ENCODE assay signal across 1 cellular context in the genomic region with DNA sequence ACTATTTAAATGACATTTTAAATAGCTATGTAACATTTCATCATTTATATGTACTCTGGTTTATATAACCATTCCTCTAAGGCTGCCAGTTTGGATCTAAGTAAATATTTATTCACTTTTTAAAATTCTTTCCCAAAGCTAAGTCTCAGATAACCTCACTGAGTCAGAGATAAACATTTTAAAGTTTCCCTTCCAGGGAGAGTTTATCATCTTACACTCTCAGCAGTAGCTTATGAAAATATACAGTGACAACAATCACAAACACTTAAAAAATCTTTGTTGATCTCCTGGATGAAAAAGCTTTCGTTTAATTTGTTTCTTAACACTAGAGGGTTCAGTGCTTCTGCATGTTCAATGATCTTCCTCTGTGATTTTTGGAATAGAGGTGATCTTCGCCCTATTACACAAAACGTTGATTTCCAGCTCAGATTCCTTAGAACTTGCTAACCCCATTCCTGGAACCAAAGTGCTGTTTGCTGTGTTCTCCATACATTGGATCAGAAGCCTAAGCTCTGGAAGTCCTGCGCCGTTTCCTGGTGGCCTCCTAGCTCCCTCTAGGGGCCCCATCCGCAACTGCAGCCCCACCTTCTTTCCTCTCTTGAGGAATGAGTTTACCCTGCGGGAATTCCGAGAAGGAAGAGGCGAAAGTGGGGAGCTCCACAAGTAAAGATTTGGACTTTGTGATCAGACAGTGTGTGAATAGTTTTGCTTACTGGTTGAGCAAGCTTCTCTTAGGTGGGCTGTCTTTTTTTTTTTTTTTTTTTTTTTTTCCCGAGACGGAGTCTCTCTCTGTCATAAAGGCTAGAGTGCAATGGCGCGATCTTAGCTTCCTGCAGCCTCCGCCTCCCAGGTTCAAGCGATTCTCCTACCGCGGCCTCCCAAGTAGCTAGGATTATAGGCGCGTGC.
TF ChIP-seq lines count a peak whose summit lies in the region.

No MANE protein-coding gene starts in this region.

TF ChIP-seq in HepG2, 621 proteins besides CTCF, POLR2A, EP300 and RAD21 (continued from another document and continues in another):
- TF ChIP-seq ZBED4 (CRISPR knock-in tag; IDR thresholded peaks at IDR 0.05; ENCODE audit: borderline replicate concordance) (0 out of 2 replicates have a peak, but pooled peaks have one; percentile 24), ARID3A (IDR thresholded peaks at IDR 0.05; ENCODE audit: low read depth, low read length) (0 out of 2 replicates have a peak, but pooled peaks have one; percentile 13), SAP130 (CRISPR knock-in tag; IDR thresholded peaks at IDR 0.05; ENCODE audit: low read depth) (0 out of 2 replicates have a peak, but pooled peaks have one; percentile 26), ATAD3A (CRISPR knock-in tag; IDR thresholded peaks at IDR 0.05) (no peak), ZNF331 (CRISPR knock-in tag; IDR thresholded peaks at IDR 0.05) (0 out of 2 replicates have a peak, but pooled peaks have one; percentile 22), PRDM10 (CRISPR knock-in tag; IDR thresholded peaks at IDR 0.05; ENCODE audit: low read depth) (no peak), CEBPZ (IDR thresholded peaks at IDR 0.05; ENCODE audit: low read length) (no peak), ZBTB49 (CRISPR knock-in tag; IDR thresholded peaks at IDR 0.05; ENCODE audit: borderline replicate concordance) (no peak), ZFP82 (CRISPR knock-in tag; IDR thresholded peaks at IDR 0.05; ENCODE audit: borderline replicate concordance) (no peak), ZNF614 (CRISPR knock-in tag; IDR thresholded peaks at IDR 0.05; ENCODE audit: borderline replicate concordance) (0 out of 2 replicates have a peak, but pooled peaks have one; percentile 55), ZNF558 (CRISPR knock-in tag; IDR thresholded peaks at IDR 0.05; ENCODE audit: borderline replicate concordance) (no peak)
- TF ChIP-seq, protein P1, sequence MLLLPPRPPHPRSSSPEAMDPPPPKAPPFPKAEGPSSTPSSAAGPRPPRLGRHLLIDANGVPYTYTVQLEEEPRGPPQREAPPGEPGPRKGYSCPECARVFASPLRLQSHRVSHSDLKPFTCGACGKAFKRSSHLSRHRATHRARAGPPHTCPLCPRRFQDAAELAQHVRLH (CRISPR knock-in tag; IDR thresholded peaks at IDR 0.05; ENCODE audit: borderline replicate concordance, low read depth), result no peak
- TF ChIP-seq, protein P2, sequence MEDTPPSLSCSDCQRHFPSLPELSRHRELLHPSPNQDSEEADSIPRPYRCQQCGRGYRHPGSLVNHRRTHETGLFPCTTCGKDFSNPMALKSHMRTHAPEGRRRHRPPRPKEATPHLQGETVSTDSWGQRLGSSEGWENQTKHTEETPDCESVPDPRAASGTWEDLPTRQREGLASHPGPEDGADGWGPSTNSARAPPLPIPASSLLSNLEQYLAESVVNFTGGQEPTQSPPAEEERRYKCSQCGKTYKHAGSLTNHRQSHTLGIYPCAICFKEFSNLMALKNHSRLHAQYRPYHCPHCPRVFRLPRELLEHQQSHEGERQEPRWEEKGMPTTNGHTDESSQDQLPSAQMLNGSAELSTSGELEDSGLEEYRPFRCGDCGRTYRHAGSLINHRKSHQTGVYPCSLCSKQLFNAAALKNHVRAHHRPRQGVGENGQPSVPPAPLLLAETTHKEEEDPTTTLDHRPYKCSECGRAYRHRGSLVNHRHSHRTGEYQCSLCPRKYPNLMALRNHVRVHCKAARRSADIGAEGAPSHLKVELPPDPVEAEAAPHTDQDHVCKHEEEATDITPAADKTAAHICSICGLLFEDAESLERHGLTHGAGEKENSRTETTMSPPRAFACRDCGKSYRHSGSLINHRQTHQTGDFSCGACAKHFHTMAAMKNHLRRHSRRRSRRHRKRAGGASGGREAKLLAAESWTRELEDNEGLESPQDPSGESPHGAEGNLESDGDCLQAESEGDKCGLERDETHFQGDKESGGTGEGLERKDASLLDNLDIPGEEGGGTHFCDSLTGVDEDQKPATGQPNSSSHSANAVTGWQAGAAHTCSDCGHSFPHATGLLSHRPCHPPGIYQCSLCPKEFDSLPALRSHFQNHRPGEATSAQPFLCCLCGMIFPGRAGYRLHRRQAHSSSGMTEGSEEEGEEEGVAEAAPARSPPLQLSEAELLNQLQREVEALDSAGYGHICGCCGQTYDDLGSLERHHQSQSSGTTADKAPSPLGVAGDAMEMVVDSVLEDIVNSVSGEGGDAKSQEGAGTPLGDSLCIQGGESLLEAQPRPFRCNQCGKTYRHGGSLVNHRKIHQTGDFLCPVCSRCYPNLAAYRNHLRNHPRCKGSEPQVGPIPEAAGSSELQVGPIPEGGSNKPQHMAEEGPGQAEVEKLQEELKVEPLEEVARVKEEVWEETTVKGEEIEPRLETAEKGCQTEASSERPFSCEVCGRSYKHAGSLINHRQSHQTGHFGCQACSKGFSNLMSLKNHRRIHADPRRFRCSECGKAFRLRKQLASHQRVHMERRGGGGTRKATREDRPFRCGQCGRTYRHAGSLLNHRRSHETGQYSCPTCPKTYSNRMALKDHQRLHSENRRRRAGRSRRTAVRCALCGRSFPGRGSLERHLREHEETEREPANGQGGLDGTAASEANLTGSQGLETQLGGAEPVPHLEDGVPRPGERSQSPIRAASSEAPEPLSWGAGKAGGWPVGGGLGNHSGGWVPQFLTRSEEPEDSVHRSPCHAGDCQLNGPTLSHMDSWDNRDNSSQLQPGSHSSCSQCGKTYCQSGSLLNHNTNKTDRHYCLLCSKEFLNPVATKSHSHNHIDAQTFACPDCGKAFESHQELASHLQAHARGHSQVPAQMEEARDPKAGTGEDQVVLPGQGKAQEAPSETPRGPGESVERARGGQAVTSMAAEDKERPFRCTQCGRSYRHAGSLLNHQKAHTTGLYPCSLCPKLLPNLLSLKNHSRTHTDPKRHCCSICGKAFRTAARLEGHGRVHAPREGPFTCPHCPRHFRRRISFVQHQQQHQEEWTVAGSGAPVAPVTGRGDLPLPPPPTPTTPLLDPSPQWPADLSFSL (CRISPR knock-in tag; IDR thresholded peaks at IDR 0.05), result no peak
- TF ChIP-seq, protein P3, sequence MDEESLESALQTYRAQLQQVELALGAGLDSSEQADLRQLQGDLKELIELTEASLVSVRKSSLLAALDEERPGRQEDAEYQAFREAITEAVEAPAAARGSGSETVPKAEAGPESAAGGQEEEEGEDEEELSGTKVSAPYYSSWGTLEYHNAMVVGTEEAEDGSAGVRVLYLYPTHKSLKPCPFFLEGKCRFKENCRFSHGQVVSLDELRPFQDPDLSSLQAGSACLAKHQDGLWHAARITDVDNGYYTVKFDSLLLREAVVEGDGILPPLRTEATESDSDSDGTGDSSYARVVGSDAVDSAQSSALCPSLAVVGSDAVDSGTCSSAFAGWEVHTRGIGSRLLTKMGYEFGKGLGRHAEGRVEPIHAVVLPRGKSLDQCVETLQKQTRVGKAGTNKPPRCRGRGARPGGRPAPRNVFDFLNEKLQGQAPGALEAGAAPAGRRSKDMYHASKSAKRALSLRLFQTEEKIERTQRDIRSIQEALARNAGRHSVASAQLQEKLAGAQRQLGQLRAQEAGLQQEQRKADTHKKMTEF (CRISPR knock-in tag; IDR thresholded peaks at IDR 0.05), result peak; percentile 54; the same call in 1 of the 2 replicates
